ENCODE assay signal across 11 cellular contexts in the genomic region with DNA sequence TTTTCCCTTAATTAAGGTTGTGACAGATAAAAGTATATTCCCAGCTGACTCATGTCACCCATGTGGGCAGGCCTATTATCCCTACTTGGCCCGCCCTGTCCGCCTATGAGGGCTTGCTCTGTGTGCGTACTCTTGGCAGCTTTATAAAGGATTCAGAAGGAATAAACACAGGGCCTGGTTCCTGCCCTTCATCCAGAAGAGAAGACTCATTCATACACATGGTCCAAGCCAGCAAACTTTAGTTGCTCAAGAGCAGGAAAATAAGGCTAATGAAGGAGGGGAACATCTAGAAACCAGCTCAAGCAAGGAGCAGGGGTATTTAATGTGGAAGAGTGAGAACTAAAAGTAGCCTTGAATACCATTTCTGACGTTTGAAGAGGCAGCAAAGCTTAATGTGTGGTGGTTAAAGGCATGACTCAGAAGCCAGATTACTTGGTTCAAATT.
DNase-seq lines count a peak whose midpoint lies in the region; ATAC-seq, FAIRE-seq and TF ChIP-seq lines count a peak whose summit lies in the region.
"Had no signal": no experiment of that assay in that cellular context is flagged by ENCODE, and none has a peak within 500 bp of the region (broad histone marks: within the 10 kb centered on the region; RNA-seq: fewer than 3 reads in every experiment).

No MANE protein-coding gene starts in this region.

- 76% methylated on average over 4 of the region's 4 CpGs for WGBS in liver
- WGBS in HepG2 (ENCODE audit: low lambda C conversion rate): 86% methylated on average over 4 of the region's 4 CpGs
- 18 to 25% methylated on average over 4 of the region's 4 CpGs for WGBS in gastroesophageal sphincter (ENCODE audit: low coverage in 1 of 2), 2 donors
- WGBS in aorta, 2 donors: 73 to 82% methylated on average over 4 of the region's 4 CpGs

- in situ Hi-C loops in HepG2 (cut with HindIII; ENCODE audit: extremely low pct_ligation_motif_present, low pct_unique_long_range_greater_than_20kb): no loop called here

- no peaks in the 10 kb centered on the region for H3K79me2 ChIP-seq in HepG2 (ENCODE audit: insufficient read depth, low read length)

- no peaks in the 10 kb centered on the region for H3K9me3 ChIP-seq in liver (ENCODE audit: control insufficient read depth in 4 of 4, low read length in 3 of 4)
- H3K9me3 ChIP-seq in HepG2 (ENCODE audit: low read length): no peaks in the 10 kb centered on the region
- H3K9me3 ChIP-seq in gastroesophageal sphincter: no peaks in the 10 kb centered on the region
- no peaks in the 10 kb centered on the region for H3K9me3 ChIP-seq in aorta (ENCODE audit: control insufficient read depth, low read length)

- H3K27ac ChIP-seq in liver (ENCODE audit: low read depth in 1 of 2, low read length in 2 of 2) (peak overlapping the region in 1 of 2 donors; percentile 38), HepG2 (ENCODE audit: extremely low read length, insufficient read depth, low read length) (no peak overlapping the region), gastroesophageal sphincter (peak overlapping the region; percentile 65 to 90 (median 75)), aorta (ENCODE audit: low read depth in 1 of 2, low read length in 2 of 2) (no peak overlapping the region)
- H3K27ac ChIP-seq: cardiac muscle cell had no signal

- H3K36me3 ChIP-seq in liver (ENCODE audit: control insufficient read depth in 4 of 4, insufficient read depth in 3 of 4, low read depth in 1 of 4, low read length in 3 of 4) (no peaks in the 10 kb centered on the region), HepG2 (replicated peaks in 1 of 2; ENCODE audit: control insufficient read depth in 1 of 2, insufficient read depth in 2 of 2, low read length in 2 of 2) (no peaks in the 10 kb centered on the region), gastroesophageal sphincter (no peaks in the 10 kb centered on the region), aorta (ENCODE audit: control insufficient read depth in 1 of 2, insufficient read depth in 2 of 2, low read length in 1 of 2) (no peaks in the 10 kb centered on the region), H7 (replicated peaks; ENCODE audit: control insufficient read depth, insufficient read depth, low read length) (no peaks in the 10 kb centered on the region)
- H3K36me3 ChIP-seq: cardiac muscle cell had no signal

- H4K20me1 ChIP-seq in HepG2 (ENCODE audit: insufficient read depth, low read length): no peaks in the 10 kb centered on the region

- no peak overlapping the region for H3K4me2 ChIP-seq in HepG2 (ENCODE audit: low read depth, low read length)

- BruUV-seq in HepG2 (replicated peaks; lab: Mats Ljungman, UMichigan): no TSS peak

- H3K4me1 ChIP-seq in liver (ENCODE audit: control insufficient read depth in 4 of 4, insufficient read depth in 4 of 4, low read length in 3 of 4): peaks cover 3 to 15% (median 11%) of the 10 kb centered on the region in 4 donors
- H3K4me1 ChIP-seq in HepG2 (ENCODE audit: insufficient read depth, low read length): peaks cover 9% of the 10 kb centered on the region
- H3K4me1 ChIP-seq in gastroesophageal sphincter: peaks cover 15 to 75% (median 19%) of the 10 kb centered on the region in 3 donors
- H3K4me1 ChIP-seq in aorta (ENCODE audit: control insufficient read depth in 1 of 2, insufficient read depth in 2 of 2, low read length in 2 of 2): no peaks in the 10 kb centered on the region

- POLR2A ChIA-PET in HepG2 (lab: Yijun Ruan, JAX): no interaction called here

- CTCF ChIA-PET in HepG2 (lab: Yijun Ruan, JAX; ENCODE audit: low intra/inter-chr PET ratio, low total read pairs): no interaction called here

- H3K4me3 ChIP-seq in liver (ENCODE audit: low read depth in 1 of 3, low read length in 3 of 3) (no peak overlapping the region), HepG2 (replicated peaks in 1 of 3; ENCODE audit: insufficient read depth in 1 of 3, low read depth in 2 of 3, low read length in 3 of 3) (no peak overlapping the region), gastroesophageal sphincter (no peak overlapping the region), aorta (ENCODE audit: low read length in 2 of 2) (no peak overlapping the region), H7 (ENCODE audit: insufficient read depth, low read depth, low read length) (no peak overlapping the region)
- H3K4me3 ChIP-seq: cardiac muscle cell had no signal

- H3K9ac ChIP-seq in liver (ENCODE audit: low read depth in 1 of 2, low read length in 2 of 2) (no peak overlapping the region), HepG2 (ENCODE audit: insufficient read depth, low read depth, low read length) (no peak overlapping the region)

- no peak for DNase-seq in HepG2 (ENCODE audit: low spot score)
- DNase-seq in occipital lobe (lab: John Stamatoyannopoulos, UW): peak; percentile 51
- no peak for DNase-seq in aorta
- no peak for DNase-seq in activated CD4-positive, CD25-positive, alpha-beta regulatory T cell treated with anti-CD3 and anti-CD28 coated beads, Interleukin-2, amount 50 U/mL, for 72 hours
- no peak for DNase-seq in NCI-H1105 (lab: John Stamatoyannopoulos, UW)
- DNase-seq in H7: no peak
- DNase-seq: NCI-H526 had no signal

- no peak for TF ChIP-seq CTCF in liver (IDR thresholded peaks at IDR 0.05; ENCODE audit: low read depth, low read length, missing input control)
- no peak for TF ChIP-seq CTCF in HepG2 (CRISPR knock-in tag; IDR thresholded peaks at IDR 0.05)
- TF ChIP-seq CTCF in gastroesophageal sphincter (IDR thresholded peaks at IDR 0.05): no peak

- TF ChIP-seq RAD21 in liver (IDR thresholded peaks at IDR 0.05) (peak in 1 of 2 donors; percentile 30), HepG2 (CRISPR knock-in tag; IDR thresholded peaks at IDR 0.05) (no peak)

- H3K27me3 ChIP-seq in liver (ENCODE audit: control insufficient read depth in 4 of 4, insufficient read depth in 4 of 4, low read length in 3 of 4) (no peaks in the 10 kb centered on the region), HepG2 (ENCODE audit: control insufficient read depth in 1 of 2, insufficient read depth in 2 of 2, low read length in 2 of 2) (no peaks in the 10 kb centered on the region), gastroesophageal sphincter (no peaks in the 10 kb centered on the region), aorta (ENCODE audit: control insufficient read depth in 1 of 2, insufficient read depth in 2 of 2, low read length in 1 of 2) (no peaks in the 10 kb centered on the region), H7 (ENCODE audit: control insufficient read depth, insufficient read depth, low read length) (no peaks in the 10 kb centered on the region; the same call in 1 of the 2 replicates)
- H3K27me3 ChIP-seq: cardiac muscle cell had no signal

- FAIRE-seq in HepG2 (lab: Jason Lieb, UNC): no peak
- FAIRE-seq: A204.1 had no signal

- intact Hi-C loops in HepG2 (cut with micrococcal nuclease; ENCODE audit: unreplicated experiment): no loop called here
- intact Hi-C loops in aorta (cut with DNase I): no loop called here

- H2AFZ ChIP-seq in HepG2 (ENCODE audit: low read length): no peak overlapping the region

- no peak for ATAC-seq in HepG2
- ATAC-seq in gastroesophageal sphincter: peak; percentile 92
- peak; percentile 59 for ATAC-seq in aorta (ENCODE audit: low FRiP score)

- TF ChIP-seq POLR2A in HepG2 (IDR thresholded peaks at IDR 0.05; ENCODE audit: insufficient read depth in 1 of 2, low read depth in 2 of 2, low read length in 2 of 2) (no peak), gastroesophageal sphincter (IDR thresholded peaks at IDR 0.05) (no peak)

- no peak for TF ChIP-seq EP300 in HepG2 (IDR thresholded peaks at IDR 0.05; ENCODE audit: low read depth in 2 of 2, low read length in 2 of 2)
- TF ChIP-seq EP300 in HepG2 (CRISPR knock-in tag; IDR thresholded peaks at IDR 0.05; ENCODE audit: borderline replicate concordance): no peak
- peak; percentile 14 for TF ChIP-seq EP300 in gastroesophageal sphincter (IDR thresholded peaks at IDR 0.05)

TF ChIP-seq in liver, 16 proteins besides CTCF, POLR2A, EP300 and RAD21:
- TF ChIP-seq RXRA (IDR thresholded peaks at IDR 0.05) (peak in 1 of 2 donors; percentile 7), NR2F2 (IDR thresholded peaks at IDR 0.05) (peak; percentile 49)
- TF ChIP-seq, protein P1, sequence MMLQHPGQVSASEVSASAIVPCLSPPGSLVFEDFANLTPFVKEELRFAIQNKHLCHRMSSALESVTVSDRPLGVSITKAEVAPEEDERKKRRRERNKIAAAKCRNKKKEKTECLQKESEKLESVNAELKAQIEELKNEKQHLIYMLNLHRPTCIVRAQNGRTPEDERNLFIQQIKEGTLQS (IDR thresholded peaks at IDR 0.05): no peak

TF ChIP-seq in HepG2, 621 proteins besides CTCF, POLR2A, EP300 and RAD21 (continues in another document):
- TF ChIP-seq ZNF546 (CRISPR knock-in tag; conservative IDR thresholded peaks at IDR 0.05): no peak
- TF ChIP-seq DMAP1 (CRISPR knock-in tag; IDR thresholded peaks at IDR 0.05): no peak
- TF ChIP-seq ZNF274 (CRISPR knock-in tag; IDR thresholded peaks at IDR 0.05): no peak
- TF ChIP-seq RFXAP (CRISPR knock-in tag; IDR thresholded peaks at IDR 0.05; ENCODE audit: borderline replicate concordance): no peak
- TF ChIP-seq ZNF446 (CRISPR knock-in tag; IDR thresholded peaks at IDR 0.05): no peak

Comparison
In these comparisons a context has a peak if more than half of its experiments do, and no peak if none do; other contexts are left out.
1. H3K27ac ChIP-seq: peak in gastroesophageal sphincter (4 of 4); none in HepG2 (single experiment) and aorta (0 of 2).